Comparison of ENCODE assay signal across 20 cellular contexts in the genomic region with DNA sequence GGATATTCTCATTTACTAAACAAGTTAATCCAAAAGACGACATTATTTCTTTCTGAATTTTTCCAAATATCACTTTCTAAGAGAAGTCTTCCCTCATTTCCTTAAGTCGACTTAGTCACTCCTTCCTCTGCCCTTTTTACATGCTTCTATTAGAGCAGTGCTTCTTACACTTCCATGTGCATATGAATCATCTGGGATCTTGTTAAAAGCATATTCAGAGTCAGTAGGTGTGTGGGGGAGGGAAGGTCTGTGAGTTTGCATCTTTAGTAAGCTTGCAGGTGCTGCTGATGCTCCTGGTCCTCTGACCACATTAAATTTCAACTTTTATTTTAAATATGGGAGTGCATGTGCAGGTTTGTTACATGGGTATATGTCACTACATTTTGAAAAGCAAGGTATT.
DNase-seq lines count a peak whose midpoint lies in the region; ATAC-seq lines count a peak whose summit lies in the region.
"Had no signal": no experiment of that assay in that cellular context is flagged by ENCODE, and none has a peak within 500 bp of the region (broad histone marks: within the 10 kb centered on the region; RNA-seq: fewer than 3 reads in every experiment).

No MANE protein-coding gene starts in this region.

- H3K9me3 Mint-ChIP-seq in activated T-cell treated with anti-CD3 and anti-CD28 coated beads, Interleukin-2, amount 50 U/mL, for 24 hours = peaks cover 4% of the 10 kb centered on the region

- no peak for ATAC-seq in HG02798 (IDR thresholded peaks at IDR 0.05; ENCODE audit: poor library complexity, unreplicated experiment)
- ATAC-seq: A549; activated CD4-positive, alpha-beta T cell treated with anti-CD3 and anti-CD28 coated beads for 36 hours; effector memory CD8-positive, alpha-beta T cell; GM12878; natural killer cell treated with Interleukin-12 subunit alpha and Interleukin-12 subunit beta and Interleukin-15 and Interleukin-18, amount 100 ng/mL, for 72 hours; pancreas had no signal

- no peaks in the 10 kb centered on the region for H3K4me1 Mint-ChIP-seq in activated T-cell treated with anti-CD3 and anti-CD28 coated beads, Interleukin-2, amount 50 U/mL, for 24 hours (ENCODE audit: low read depth)
- H3K4me1 Mint-ChIP-seq: activated CD4-positive, alpha-beta T cell treated with anti-CD3 and anti-CD28 coated beads for 36 hours had no signal

- no peak overlapping the region for H3K4me3 Mint-ChIP-seq in activated T-cell treated with anti-CD3 and anti-CD28 coated beads, Interleukin-2, amount 50 U/mL, for 24 hours
- H3K4me3 Mint-ChIP-seq: activated CD4-positive, alpha-beta T cell treated with anti-CD3 and anti-CD28 coated beads for 36 hours; activated naive CD8-positive, alpha-beta T cell; effector memory CD8-positive, alpha-beta T cell; natural killer cell treated with Interleukin-12 subunit alpha and Interleukin-12 subunit beta and Interleukin-15 and Interleukin-18, amount 100 ng/mL, for 72 hours had no signal

- DNase-seq in NCI-H2107 treated with DMSO at 0.1 percent for 48 hours (lab: John Stamatoyannopoulos, UW; ENCODE audit: unreplicated experiment) (peak; percentile 68), NCI-H2107 (lab: John Stamatoyannopoulos, UW) (no peak), HPDE6-E6E7 (ENCODE audit: extremely low spot score) (peak; percentile 7), RKO (ENCODE audit: low spot score) (peak; percentile 48), kidney tubule cell (ENCODE audit: low spot score) (peak; percentile 41), AML-193 (lab: John Stamatoyannopoulos, UW) (no peak)
- no peak for DNase-seq in activated T-cell treated with anti-CD3 and anti-CD28 coated beads, Interleukin-2, amount 50 U/mL, for 24 hours
- DNase-seq: activated CD4-positive, alpha-beta T cell treated with anti-CD3 and anti-CD28 coated beads for 36 hours; effector memory CD8-positive, alpha-beta T cell; GOT3; Kasumi-1; midbrain; OCI-M1; pancreas; SIG-M5 had no signal

- no peaks in the 10 kb centered on the region for H3K36me3 Mint-ChIP-seq in activated T-cell treated with anti-CD3 and anti-CD28 coated beads, Interleukin-2, amount 50 U/mL, for 24 hours (ENCODE audit: low read depth)
- H3K36me3 Mint-ChIP-seq: activated naive CD8-positive, alpha-beta T cell; natural killer cell treated with Interleukin-12 subunit alpha and Interleukin-12 subunit beta and Interleukin-15 and Interleukin-18, amount 100 ng/mL, for 72 hours had no signal

- H3K27ac Mint-ChIP-seq in activated T-cell treated with anti-CD3 and anti-CD28 coated beads, Interleukin-2, amount 50 U/mL, for 24 hours = no peak overlapping the region
- H3K27ac Mint-ChIP-seq: activated CD4-positive, alpha-beta T cell treated with anti-CD3 and anti-CD28 coated beads for 36 hours; activated naive CD8-positive, alpha-beta T cell; effector memory CD8-positive, alpha-beta T cell; natural killer cell treated with Interleukin-12 subunit alpha and Interleukin-12 subunit beta and Interleukin-15 and Interleukin-18, amount 100 ng/mL, for 72 hours had no signal

- H3K27me3 Mint-ChIP-seq in activated T-cell treated with anti-CD3 and anti-CD28 coated beads, Interleukin-2, amount 50 U/mL, for 24 hours = no peaks in the 10 kb centered on the region
- H3K27me3 Mint-ChIP-seq: activated CD4-positive, alpha-beta T cell treated with anti-CD3 and anti-CD28 coated beads for 36 hours; activated naive CD8-positive, alpha-beta T cell; effector memory CD8-positive, alpha-beta T cell; natural killer cell treated with Interleukin-12 subunit alpha and Interleukin-12 subunit beta and Interleukin-15 and Interleukin-18, amount 100 ng/mL, for 72 hours had no signal

Comparison
In these comparisons a context has a peak if more than half of its experiments do, and no peak if none do; other contexts are left out.
1. DNase-seq: peak in NCI-H2107 treated with DMSO at 0.1 percent for 48 hours (single experiment), HPDE6-E6E7 (single experiment), RKO (single experiment) and kidney tubule cell (single experiment); none in NCI-H2107 (single experiment), activated T-cell treated with anti-CD3 and anti-CD28 coated beads, Interleukin-2, amount 50 U/mL, for 24 hours (single experiment) and AML-193 (0 of 2).